ENCODE assay signal across 11 cellular contexts in the genomic region with DNA sequence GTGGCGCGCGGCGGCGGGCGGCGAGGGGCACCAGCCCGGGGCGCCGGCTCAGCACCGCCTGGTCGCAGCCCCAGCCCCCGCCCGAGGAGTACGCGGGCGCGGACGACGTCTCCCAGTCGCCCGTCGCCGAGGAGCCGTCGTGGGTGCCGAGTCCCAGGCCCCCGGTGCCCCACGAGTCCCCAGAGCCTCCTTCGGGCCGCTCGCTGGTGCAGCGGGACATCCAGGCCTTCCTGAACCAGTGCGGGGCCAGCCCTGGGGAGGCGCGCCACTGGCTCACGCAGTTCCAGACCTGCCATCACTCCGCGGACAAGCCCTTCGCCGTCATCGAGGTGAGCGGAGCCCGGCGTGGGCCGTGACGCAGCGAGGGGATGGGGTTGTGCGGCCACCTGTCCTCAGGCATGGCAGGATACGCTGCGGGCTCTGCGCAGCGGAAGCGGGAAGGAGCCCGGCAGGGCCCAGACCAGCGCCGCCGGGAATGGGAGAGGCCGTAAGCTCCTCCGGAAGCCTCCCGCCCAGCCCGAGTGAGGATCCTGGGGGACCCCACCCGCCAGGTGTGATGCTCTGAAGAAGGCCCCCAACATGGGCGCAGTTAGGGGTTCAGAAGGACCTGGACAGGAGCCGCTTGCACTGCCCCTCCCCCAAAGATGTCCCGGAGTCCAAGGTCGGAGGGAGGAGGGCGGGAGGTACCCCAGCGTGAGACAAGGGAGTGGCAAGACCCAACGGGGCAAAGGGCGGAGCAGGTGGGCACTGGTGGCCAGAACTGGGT. TPM values are rescaled to one million over a fixed set of nuclear protein-coding genes. Genes with fewer than 3 reads are reported as not detected.
DNase-seq lines count a peak whose midpoint lies in the region; ATAC-seq lines count a peak whose summit lies in the region.
"Had no signal": no experiment of that assay in that cellular context is flagged by ENCODE, and none has a peak within 500 bp of the region (broad histone marks: within the 10 kb centered on the region; RNA-seq: fewer than 3 reads in every experiment).

No MANE protein-coding gene starts in this region.

- peaks cover 18% of the 10 kb centered on the region for H3K27me3 Mint-ChIP-seq in activated naive CD4-positive, alpha-beta T cell treated with anti-CD3 and anti-CD28 coated beads for 36 hours (ENCODE audit: low read depth)

- no peak for ATAC-seq in HG02840 (IDR thresholded peaks at IDR 0.05; ENCODE audit: low FRiP score, unreplicated experiment)

- peaks cover 6% of the 10 kb centered on the region for H3K36me3 Mint-ChIP-seq in activated naive CD4-positive, alpha-beta T cell treated with anti-CD3 and anti-CD28 coated beads for 36 hours (ENCODE audit: low read depth)

- H3K4me1 Mint-ChIP-seq in activated naive CD4-positive, alpha-beta T cell treated with anti-CD3 and anti-CD28 coated beads for 36 hours (ENCODE audit: low read depth) = peaks cover 31% of the 10 kb centered on the region

- H3K4me3 Mint-ChIP-seq in activated naive CD4-positive, alpha-beta T cell treated with anti-CD3 and anti-CD28 coated beads for 36 hours = peak overlapping the region; percentile 34

- CTCF ChIA-PET in activated naive CD4-positive, alpha-beta T cell treated with anti-CD3 and anti-CD28 coated beads for 36 hours (lab: Charles Lee) = interaction anchor here (1.5 kb wide), 1 partner anchor 9 kb away, joined by 5 read pairs; no protein-coding TSS in a partner anchor

- no peaks in the 10 kb centered on the region for H3K9me3 Mint-ChIP-seq in activated naive CD4-positive, alpha-beta T cell treated with anti-CD3 and anti-CD28 coated beads for 36 hours
- H3K9me3 Mint-ChIP-seq: stimulated activated naive CD8-positive, alpha-beta T cell treated with anti-CD3 and anti-CD28 coated beads, Interleukin-15, Interleukin-2, amounts not matched to agents 100 ng/mL and 50 ng/mL, for 24 hours had no signal

- intact Hi-C loops in activated naive CD4-positive, alpha-beta T cell treated with anti-CD3 and anti-CD28 coated beads for 36 hours (cut with micrococcal nuclease) = loop anchor here (5.0 kb wide), 3 partner anchors 37 to 137 kb away; partner anchors contain the start of genes HDAC5 and HROB
- intact Hi-C loops in head of caudate nucleus (cut with DNase I) = no loop called here

- H3K27ac Mint-ChIP-seq in activated naive CD4-positive, alpha-beta T cell treated with anti-CD3 and anti-CD28 coated beads for 36 hours = no peak overlapping the region
- H3K27ac Mint-ChIP-seq: stimulated activated naive CD8-positive, alpha-beta T cell treated with anti-CD3 and anti-CD28 coated beads, Interleukin-15, Interleukin-2, amounts not matched to agents 100 ng/mL and 50 ng/mL, for 24 hours had no signal

- peak; percentile 31 for DNase-seq in DMS79 (lab: John Stamatoyannopoulos, UW)
- DNase-seq in DMS79 treated with DMSO at 0.1 percent for 48 hours (lab: John Stamatoyannopoulos, UW) = no peak
- peak; percentile 30 for DNase-seq in activated naive CD4-positive, alpha-beta T cell treated with anti-CD3 and anti-CD28 coated beads for 36 hours
- DNase-seq in iris pigment epithelial cell (ENCODE audit: low read depth) = peak; percentile 39
- peak; percentile 24 for DNase-seq in stimulated activated CD4-positive, alpha-beta T cell treated with anti-CD3 and anti-CD28 coated beads, Interleukin-4, amount 100 ng/mL, for 1 hour
- no peak for DNase-seq in T-helper 2 cell
- DNase-seq in head of caudate nucleus = no peak
- DNase-seq: amygdala had no signal

RNA-seq across cellular contexts. Expression of gene NAGS, which starts 0.5 kb away (rescaled TPM):
- under 1 TPM; 0.17 to 0.31 TPM for total RNA-seq in activated naive CD4-positive, alpha-beta T cell treated with anti-CD3 and anti-CD28 coated beads for 36 hours

RNA-seq across cellular contexts. Expression of gene TMEM101, which starts 9.8 kb away (rescaled TPM):
- 10 to 100 TPM; 25.6 to 26.7 TPM for total RNA-seq in activated naive CD4-positive, alpha-beta T cell treated with anti-CD3 and anti-CD28 coated beads for 36 hours

RNA-seq across cellular contexts. Expression of gene PYY, which starts 51.2 kb away (rescaled TPM):
- total RNA-seq in activated naive CD4-positive, alpha-beta T cell treated with anti-CD3 and anti-CD28 coated beads for 36 hours = not detected
- total RNA-seq: HT1080 had no signal

Comparison
In these comparisons a context has a peak if more than half of its experiments do, and no peak if none do; other contexts are left out.
1. DNase-seq: peak in DMS79 (single experiment), activated naive CD4-positive, alpha-beta T cell treated with anti-CD3 and anti-CD28 coated beads for 36 hours (single experiment), iris pigment epithelial cell (single experiment) and stimulated activated CD4-positive, alpha-beta T cell treated with anti-CD3 and anti-CD28 coated beads, Interleukin-4, amount 100 ng/mL, for 1 hour (single experiment); none in DMS79 treated with DMSO at 0.1 percent for 48 hours (single experiment), T-helper 2 cell (0 of 5) and head of caudate nucleus (0 of 42).